Comparison of ENCODE assay signal across 1 cellular context in genomic region chr22:25071720-25072119, GRCh38.
TF ChIP-seq lines count a peak whose summit lies in the region.

No MANE protein-coding gene starts in this region.

TF ChIP-seq in HepG2, 621 proteins besides CTCF, POLR2A, EP300 and RAD21 (continued from another document):
- TF ChIP-seq REL (CRISPR knock-in tag; conservative IDR thresholded peaks at IDR 0.05) = no peak
- TF ChIP-seq ZC3H4 (CRISPR knock-in tag; IDR thresholded peaks at IDR 0.05; ENCODE audit: borderline replicate concordance) = no peak
- no peak for TF ChIP-seq ARNT (IDR thresholded peaks at IDR 0.05)
- TF ChIP-seq ZNF513 (CRISPR knock-in tag; conservative IDR thresholded peaks at IDR 0.05) = no peak
- no peak for TF ChIP-seq POLR2AphosphoS2 (IDR thresholded peaks at IDR 0.05; ENCODE audit: low read depth, low read length)
- TF ChIP-seq POGZ (CRISPR knock-in tag; IDR thresholded peaks at IDR 0.05) = no peak
- TF ChIP-seq HNF4A (CRISPR knock-in tag; IDR thresholded peaks at IDR 0.05) = no peak
- TF ChIP-seq ZNF709 (CRISPR knock-in tag; IDR thresholded peaks at IDR 0.05) = no peak
- no peak for TF ChIP-seq MLXIP (CRISPR knock-in tag; IDR thresholded peaks at IDR 0.05; ENCODE audit: borderline replicate concordance)
- no peak for TF ChIP-seq MYNN (CRISPR knock-in tag; IDR thresholded peaks at IDR 0.05; ENCODE audit: low read depth)
- no peak for TF ChIP-seq ZNF362 (CRISPR knock-in tag; IDR thresholded peaks at IDR 0.05; ENCODE audit: borderline replicate concordance)
